In genomic region chr2:17273066-17273465, GRCh38 we compare ENCODE assay signal across 22 cellular contexts.
"Had no signal": no experiment of that assay in that cellular context is flagged by ENCODE, and none has a peak within 500 bp of the region (broad histone marks: within the 10 kb centered on the region; RNA-seq: fewer than 3 reads in every experiment).

No MANE protein-coding gene starts in this region.

- H3K9me3 Mint-ChIP-seq: activated T-helper 1 cell treated with anti-CD3 and anti-CD28 coated beads, Interleukin-12 subunit alpha, Interleukin-12 subunit beta, Interleukin-2, Interleukin-4 antibody, amounts not matched to agents 30 ng/mL and 10 ng/mL and 1 ng/mL, durations not matched to agents 14 hours and 24 hours and 36 hours had no signal

- H3K27me3 Mint-ChIP-seq: activated CD4-positive, alpha-beta memory T cell treated with anti-CD3 and anti-CD28 coated beads, Interleukin-2, amount 10 ng/mL, durations not matched to agents 7 days and 5 days; activated CD8-positive, alpha-beta memory T cell treated with anti-CD3 and anti-CD28 coated beads, Interleukin-2, amount 10 ng/mL, durations not matched to agents 7 days and 5 days; activated naive CD4-positive, alpha-beta T cell treated with anti-CD3 and anti-CD28 coated beads, Interleukin-2, amount 50 U/mL, for 24 hours; memory B cell; natural killer cell treated with Interleukin-12 subunit alpha and Interleukin-12 subunit beta and Interleukin-15 and Interleukin-18, amount 100 ng/mL, for 72 hours; progenitor cell of endocrine pancreas had no signal

- H3K27me3 ChIP-seq: brain microvascular endothelial cell, gastrocnemius medialis, spleen, upper lobe of left lung had no signal

- H3K9me3 ChIP-seq: gastrocnemius medialis, thoracic aorta, upper lobe of left lung had no signal

- H3K4me1 ChIP-seq: gastrocnemius medialis, spleen, upper lobe of left lung had no signal

- H3K4me1 Mint-ChIP-seq: activated CD4-positive, alpha-beta memory T cell treated with anti-CD3 and anti-CD28 coated beads, Interleukin-2, amount 10 ng/mL, durations not matched to agents 7 days and 5 days; activated CD8-positive, alpha-beta memory T cell treated with anti-CD3 and anti-CD28 coated beads, Interleukin-2, amount 10 ng/mL, durations not matched to agents 7 days and 5 days; activated naive CD4-positive, alpha-beta T cell treated with anti-CD3 and anti-CD28 coated beads, Interleukin-2, amount 50 U/mL, for 24 hours had no signal

- FAIRE-seq: colon had no signal

- H3K27ac ChIP-seq: brain microvascular endothelial cell, gastrocnemius medialis, spleen, thoracic aorta, upper lobe of left lung had no signal

- H3K4me3 Mint-ChIP-seq: activated CD4-positive, alpha-beta memory T cell treated with anti-CD3 and anti-CD28 coated beads, Interleukin-2, amount 10 ng/mL, durations not matched to agents 7 days and 5 days; activated CD8-positive, alpha-beta memory T cell treated with anti-CD3 and anti-CD28 coated beads, Interleukin-2, amount 10 ng/mL, durations not matched to agents 7 days and 5 days; activated naive CD4-positive, alpha-beta T cell treated with anti-CD3 and anti-CD28 coated beads, Interleukin-2, amount 50 U/mL, for 24 hours; activated T-helper 1 cell treated with anti-CD3 and anti-CD28 coated beads, Interleukin-12 subunit alpha, Interleukin-12 subunit beta, Interleukin-2, Interleukin-4 antibody, amounts not matched to agents 30 ng/mL and 10 ng/mL and 1 ng/mL, durations not matched to agents 14 hours and 24 hours and 36 hours; memory B cell; natural killer cell treated with Interleukin-12 subunit alpha and Interleukin-12 subunit beta and Interleukin-15 and Interleukin-18, amount 100 ng/mL, for 72 hours had no signal

- H3K27ac Mint-ChIP-seq: activated CD4-positive, alpha-beta memory T cell treated with anti-CD3 and anti-CD28 coated beads, Interleukin-2, amount 10 ng/mL, durations not matched to agents 7 days and 5 days; activated CD8-positive, alpha-beta memory T cell treated with anti-CD3 and anti-CD28 coated beads, Interleukin-2, amount 10 ng/mL, durations not matched to agents 7 days and 5 days; activated naive CD4-positive, alpha-beta T cell treated with anti-CD3 and anti-CD28 coated beads, Interleukin-2, amount 50 U/mL, for 24 hours; activated T-helper 1 cell treated with anti-CD3 and anti-CD28 coated beads, Interleukin-12 subunit alpha, Interleukin-12 subunit beta, Interleukin-2, Interleukin-4 antibody, amounts not matched to agents 30 ng/mL and 10 ng/mL and 1 ng/mL, durations not matched to agents 14 hours and 24 hours and 36 hours; memory B cell; natural killer cell treated with Interleukin-12 subunit alpha and Interleukin-12 subunit beta and Interleukin-15 and Interleukin-18, amount 100 ng/mL, for 72 hours; progenitor cell of endocrine pancreas had no signal

- DNase-seq: activated CD4-positive, alpha-beta memory T cell treated with anti-CD3 and anti-CD28 coated beads, Interleukin-2, amount 10 ng/mL, durations not matched to agents 7 days and 5 days; activated CD4-positive, alpha-beta T cell treated with anti-CD3 and anti-CD28 coated beads for 48 hours; activated CD8-positive, alpha-beta memory T cell treated with anti-CD3 and anti-CD28 coated beads, Interleukin-2, amount 10 ng/mL, durations not matched to agents 7 days and 5 days; activated gamma-delta T cell treated with Interleukin-2 at 50 U/mL for 16 hours; activated T-cell treated with anti-CD3 and anti-CD28 coated beads for 4 hours; aorta; brain microvascular endothelial cell; central memory CD4-positive, alpha-beta T cell; effector memory CD4-positive, alpha-beta T cell; gastrocnemius medialis; left ventricle myocardium superior; spleen; stimulated activated CD4-positive, alpha-beta T cell treated with anti-CD3 and anti-CD28 coated beads, Interleukin-4, amount 100 ng/mL, for 1 hour; stimulated activated naive CD4-positive, alpha-beta T cell; upper lobe of left lung had no signal

- H3K36me3 Mint-ChIP-seq: activated CD8-positive, alpha-beta memory T cell treated with anti-CD3 and anti-CD28 coated beads, Interleukin-2, amount 10 ng/mL, durations not matched to agents 7 days and 5 days; activated naive CD4-positive, alpha-beta T cell treated with anti-CD3 and anti-CD28 coated beads, Interleukin-2, amount 50 U/mL, for 24 hours; memory B cell; natural killer cell treated with Interleukin-12 subunit alpha and Interleukin-12 subunit beta and Interleukin-15 and Interleukin-18, amount 100 ng/mL, for 72 hours had no signal
